Comparison of ENCODE assay signal across 1 cellular context in genomic region chr20:32368323-32368722, GRCh38.
TF ChIP-seq lines count a peak whose summit lies in the region.

No MANE protein-coding gene starts in this region.

TF ChIP-seq in HepG2, 621 proteins besides CTCF, POLR2A, EP300 and RAD21 (continued from another document and continues in another):
- TF ChIP-seq ZBTB2 (CRISPR knock-in tag; IDR thresholded peaks at IDR 0.05; ENCODE audit: low read depth) (no peak), ZFP41 (CRISPR knock-in tag; IDR thresholded peaks at IDR 0.05; ENCODE audit: borderline replicate concordance) (no peak), SRSF9 (IDR thresholded peaks at IDR 0.05; ENCODE audit: borderline replicate concordance, insufficient read depth, low read depth, low read length, poor library complexity, severe bottlenecking) (no peak), ZNF362 (CRISPR knock-in tag; IDR thresholded peaks at IDR 0.05; ENCODE audit: borderline replicate concordance) (peak; percentile 83; the same call in 1 of the 2 replicates), CBX1 (IDR thresholded peaks at IDR 0.05; ENCODE audit: low read depth) (no peak), PHF5A (CRISPR knock-in tag; IDR thresholded peaks at IDR 0.05; ENCODE audit: low read depth, unreplicated experiment) (no peak), HOMEZ (CRISPR knock-in tag; IDR thresholded peaks at IDR 0.05; ENCODE audit: low read depth) (0 out of 2 replicates have a peak, but pooled peaks have one; percentile 17), ZNF792 (CRISPR knock-in tag; IDR thresholded peaks at IDR 0.05) (peak; percentile 32; the same call in 1 of the 2 replicates), ARID5B (CRISPR knock-in tag; IDR thresholded peaks at IDR 0.05) (peak; percentile 63), TEF (CRISPR knock-in tag; IDR thresholded peaks at IDR 0.05) (no peak), GTF3A (CRISPR knock-in tag; conservative IDR thresholded peaks at IDR 0.05) (no peak), MZF1 (CRISPR knock-in tag; IDR thresholded peaks at IDR 0.05; ENCODE audit: borderline replicate concordance) (no peak), ZNF3 (CRISPR knock-in tag; IDR thresholded peaks at IDR 0.05) (no peak), ZBTB1 (CRISPR knock-in tag; IDR thresholded peaks at IDR 0.05; ENCODE audit: borderline replicate concordance) (no peak), ZNF496 (CRISPR knock-in tag; IDR thresholded peaks at IDR 0.05; ENCODE audit: insufficient replicate concordance) (no peak), HNF1A (IDR thresholded peaks at IDR 0.05; ENCODE audit: low read depth) (peak; percentile 87), HNF1A (CRISPR knock-in tag; IDR thresholded peaks at IDR 0.05; ENCODE audit: borderline replicate concordance) (peak; percentile 46; the same call in 1 of the 2 replicates), ZC3H13 (CRISPR knock-in tag; IDR thresholded peaks at IDR 0.05) (no peak), ZNF710 (CRISPR knock-in tag; IDR thresholded peaks at IDR 0.05; ENCODE audit: borderline replicate concordance) (no peak), ZNF816 (CRISPR knock-in tag; IDR thresholded peaks at IDR 0.05; ENCODE audit: borderline replicate concordance) (no peak), ZNF292 (CRISPR knock-in tag; IDR thresholded peaks at IDR 0.05; ENCODE audit: borderline replicate concordance, low read depth) (no peak), GATAD2A (CRISPR knock-in tag; IDR thresholded peaks at IDR 0.05) (peak; percentile 52), ZNF512 (CRISPR knock-in tag; IDR thresholded peaks at IDR 0.05) (no peak), KAT8 (CRISPR knock-in tag; IDR thresholded peaks at IDR 0.05) (no peak), PAXIP1 (CRISPR knock-in tag; conservative IDR thresholded peaks at IDR 0.05) (peak; percentile 51; the same call in 1 of the 2 replicates), ZNF564 (CRISPR knock-in tag; IDR thresholded peaks at IDR 0.05) (no peak), HNF4G (IDR thresholded peaks at IDR 0.05; ENCODE audit: borderline replicate concordance, low read depth, low read length) (no peak), HNF4G (CRISPR knock-in tag; IDR thresholded peaks at IDR 0.05; ENCODE audit: borderline replicate concordance, low read depth) (no peak), ZBTB21 (CRISPR knock-in tag; IDR thresholded peaks at IDR 0.05) (no peak), ZNF34 (CRISPR knock-in tag; IDR thresholded peaks at IDR 0.05; ENCODE audit: borderline replicate concordance) (no peak), ZNF800 (CRISPR knock-in tag; IDR thresholded peaks at IDR 0.05) (no peak), ISL2 (CRISPR knock-in tag; IDR thresholded peaks at IDR 0.05) (0 out of 2 replicates have a peak, but pooled peaks have one; percentile 26), ZFP1 (CRISPR knock-in tag; IDR thresholded peaks at IDR 0.05) (peak; percentile 35; the same call in 1 of the 2 replicates), NFIC (IDR thresholded peaks at IDR 0.05; ENCODE audit: low read length) (peak; percentile 29; the same call in 1 of the 2 replicates)
